In genomic region chr18:29062921-29063320, GRCh38 we compare ENCODE assay signal across 2 cellular contexts.
TF ChIP-seq lines count a peak whose summit lies in the region.

No MANE protein-coding gene starts in this region.

TF ChIP-seq in IMR-90, 13 proteins besides CTCF, POLR2A, EP300 and RAD21:
- TF ChIP-seq CHD1 (IDR thresholded peaks at IDR 0.05; ENCODE audit: low read depth, low read length) (no peak), CEBPB (IDR thresholded peaks at IDR 0.05; ENCODE audit: low read depth, low read length) (no peak), BHLHE40 (IDR thresholded peaks at IDR 0.05; ENCODE audit: low read depth, low read length) (no peak), SMC3 (IDR thresholded peaks at IDR 0.05; ENCODE audit: low read depth, low read length) (no peak), MXI1 (IDR thresholded peaks at IDR 0.05; ENCODE audit: borderline replicate concordance, low read depth, low read length) (no peak)
- TF ChIP-seq, protein P1, sequence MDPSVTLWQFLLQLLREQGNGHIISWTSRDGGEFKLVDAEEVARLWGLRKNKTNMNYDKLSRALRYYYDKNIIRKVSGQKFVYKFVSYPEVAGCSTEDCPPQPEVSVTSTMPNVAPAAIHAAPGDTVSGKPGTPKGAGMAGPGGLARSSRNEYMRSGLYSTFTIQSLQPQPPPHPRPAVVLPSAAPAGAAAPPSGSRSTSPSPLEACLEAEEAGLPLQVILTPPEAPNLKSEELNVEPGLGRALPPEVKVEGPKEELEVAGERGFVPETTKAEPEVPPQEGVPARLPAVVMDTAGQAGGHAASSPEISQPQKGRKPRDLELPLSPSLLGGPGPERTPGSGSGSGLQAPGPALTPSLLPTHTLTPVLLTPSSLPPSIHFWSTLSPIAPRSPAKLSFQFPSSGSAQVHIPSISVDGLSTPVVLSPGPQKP (IDR thresholded peaks at IDR 0.05; ENCODE audit: borderline replicate concordance, low read depth, low read length), result no peak

TF ChIP-seq in H1, 55 proteins besides CTCF, POLR2A, EP300 and RAD21:
- no peak for TF ChIP-seq RXRA (IDR thresholded peaks at IDR 0.05; ENCODE audit: insufficient read depth, low read depth, low read length)
- TF ChIP-seq USF2 (IDR thresholded peaks at IDR 0.05; ENCODE audit: low read length), result no peak
- no peak for TF ChIP-seq CTBP2 (IDR thresholded peaks at IDR 0.05; ENCODE audit: borderline replicate concordance, insufficient read depth, insufficient read length, low read length)
- TF ChIP-seq, protein P2, sequence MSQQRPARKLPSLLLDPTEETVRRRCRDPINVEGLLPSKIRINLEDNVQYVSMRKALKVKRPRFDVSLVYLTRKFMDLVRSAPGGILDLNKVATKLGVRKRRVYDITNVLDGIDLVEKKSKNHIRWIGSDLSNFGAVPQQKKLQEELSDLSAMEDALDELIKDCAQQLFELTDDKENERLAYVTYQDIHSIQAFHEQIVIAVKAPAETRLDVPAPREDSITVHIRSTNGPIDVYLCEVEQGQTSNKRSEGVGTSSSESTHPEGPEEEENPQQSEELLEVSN (IDR thresholded peaks at IDR 0.05), result no peak
- TF ChIP-seq JUN (IDR thresholded peaks at IDR 0.05; ENCODE audit: low read depth, low read length), result no peak
- no peak for TF ChIP-seq KDM4A (IDR thresholded peaks at IDR 0.05; ENCODE audit: low read depth, low read length, severe bottlenecking)
- TF ChIP-seq SP1 (IDR thresholded peaks at IDR 0.05; ENCODE audit: low read depth, low read length), result no peak
- TF ChIP-seq HDAC2 (IDR thresholded peaks at IDR 0.05; ENCODE audit: borderline replicate concordance in 1 of 2, low read depth in 2 of 2, low read length in 2 of 2), result no peak
- TF ChIP-seq SRF (IDR thresholded peaks at IDR 0.05; ENCODE audit: low read depth, low read length), result no peak
